In genomic region chr11:11577246-11577855, GRCh38 we compare ENCODE assay signal across 14 cellular contexts. TPM values are rescaled to one million over a fixed set of nuclear protein-coding genes. Genes with fewer than 3 reads are reported as not detected.
DNase-seq lines count a peak whose midpoint lies in the region; ATAC-seq, FAIRE-seq and TF ChIP-seq lines count a peak whose summit lies in the region.
"Had no signal": no experiment of that assay in that cellular context is flagged by ENCODE, and none has a peak within 500 bp of the region (broad histone marks: within the 10 kb centered on the region; RNA-seq: fewer than 3 reads in every experiment).

No MANE protein-coding gene starts in this region.

- H3K9me3 Mint-ChIP-seq in MCF 10A (ENCODE audit: unreplicated experiment) (no peaks in the 10 kb centered on the region), astrocyte (ENCODE audit: unreplicated experiment) (peaks cover 4% of the 10 kb centered on the region)
- H3K9me3 Mint-ChIP-seq: activated T-cell treated with anti-CD3 and anti-CD28 coated beads, Interleukin-2, amount 50 U/mL, for 72 hours had no signal

- H3K4me1 ChIP-seq in breast epithelium (no peaks in the 10 kb centered on the region), astrocyte (ENCODE audit: insufficient read depth, low read length) (peaks cover 4% of the 10 kb centered on the region), upper lobe of left lung (peaks cover 45 to 59% (median 55%) of the 10 kb centered on the region in 4 donors)

- H3K27ac ChIP-seq in breast epithelium (no peak overlapping the region), astrocyte (ENCODE audit: low read depth, low read length) (no peak overlapping the region), upper lobe of left lung (peak overlapping the region; percentile 32 to 61 (median 41))
- H3K27ac ChIP-seq: VCaP had no signal

- H3K4me3 ChIP-seq in breast epithelium (no peak overlapping the region), astrocyte (ENCODE audit: insufficient read depth, low read depth, low read length) (no peak overlapping the region), upper lobe of left lung (no peak overlapping the region)

- H3K9ac ChIP-seq in astrocyte (ENCODE audit: low read length): no peak overlapping the region

- peak overlapping the region; percentile 38 for H2AFZ ChIP-seq in astrocyte (ENCODE audit: low read depth, low read length)

- DNase-seq in MCF 10A (ENCODE audit: unreplicated experiment) (peak; percentile 53), breast epithelium (ENCODE audit: low spot score in 2 of 2) (no peak), astrocyte (ENCODE audit: low read depth) (peak; percentile 29), left ventricle myocardium superior (no peak), upper lobe of left lung (peak in 1 of 2 donors; percentile 9), NCI-H2029 (lab: John Stamatoyannopoulos, UW) (no peak), NCI-H446 (lab: John Stamatoyannopoulos, UW) (no peak)
- DNase-seq: activated T-cell treated with anti-CD3 and anti-CD28 coated beads, Interleukin-2, amount 50 U/mL, for 72 hours; DND-41; foreskin fibroblast; NCI-H2227 treated with DMSO at 0.1 percent for 48 hours; SHP77 had no signal

- H3K27me3 ChIP-seq in breast epithelium (no peaks in the 10 kb centered on the region), astrocyte (ENCODE audit: insufficient read depth, low read length) (peaks cover 8% of the 10 kb centered on the region), upper lobe of left lung (no peaks in the 10 kb centered on the region)

- H3K36me3 ChIP-seq in breast epithelium (no peaks in the 10 kb centered on the region), astrocyte (ENCODE audit: insufficient read depth, low read length) (no peaks in the 10 kb centered on the region), upper lobe of left lung (no peaks in the 10 kb centered on the region)

- H4K20me1 ChIP-seq in astrocyte (ENCODE audit: insufficient read depth, low read length): no peaks in the 10 kb centered on the region

- POLR2A ChIA-PET in MCF 10A (lab: Yijun Ruan, JAX): interaction anchor here (0.6 to 2.7 kb wide), 5 partner anchors 9 to 1768 kb away, joined by 3 to 8 read pairs (median 3); no protein-coding TSS in a partner anchor

- intact Hi-C loops in MCF 10A (cut with micrococcal nuclease): no loop called here
- intact Hi-C loops in breast epithelium (cut with DNase I; ENCODE audit: low total_unique reads): no loop called here
- intact Hi-C loops in left ventricle myocardium superior (cut with micrococcal nuclease): no loop called here

- H3K4me2 ChIP-seq in astrocyte (ENCODE audit: low read length): no peak overlapping the region

- H3K27ac Mint-ChIP-seq in MCF 10A (ENCODE audit: low read depth, unreplicated experiment) (peak overlapping the region; percentile 3), astrocyte (ENCODE audit: unreplicated experiment) (no peak overlapping the region)
- H3K27ac Mint-ChIP-seq: activated T-cell treated with anti-CD3 and anti-CD28 coated beads, Interleukin-2, amount 50 U/mL, for 72 hours had no signal

- H3K4me3 Mint-ChIP-seq in MCF 10A (ENCODE audit: unreplicated experiment) (no peak overlapping the region), astrocyte (ENCODE audit: unreplicated experiment) (no peak overlapping the region)
- H3K4me3 Mint-ChIP-seq: activated T-cell treated with anti-CD3 and anti-CD28 coated beads, Interleukin-2, amount 50 U/mL, for 72 hours had no signal

- FAIRE-seq in astrocyte (lab: Jason Lieb, UNC): no peak

- CTCF ChIA-PET in MCF 10A (lab: Yijun Ruan, JAX): interaction anchor here (1.1 kb wide), 1 partner anchor 44 kb away, joined by 3 read pairs; the partner anchor contains the start of gene GALNT18

- TF ChIP-seq CTCF in MCF 10A (IDR thresholded peaks at IDR 0.05; ENCODE audit: unreplicated experiment) (no peak), breast epithelium (IDR thresholded peaks at IDR 0.05) (no peak), astrocyte (IDR thresholded peaks at IDR 0.05; ENCODE audit: insufficient read depth, low read depth, low read length) (no peak), upper lobe of left lung (IDR thresholded peaks at IDR 0.05) (no peak)

- no peaks in the 10 kb centered on the region for H3K79me2 ChIP-seq in astrocyte (ENCODE audit: insufficient read depth, low read length)

- BruUV-seq in MCF 10A (replicated peaks; lab: Mats Ljungman, UMichigan): no TSS peak

- H3K36me3 Mint-ChIP-seq in MCF 10A (ENCODE audit: insufficient read depth, unreplicated experiment) (no peaks in the 10 kb centered on the region), astrocyte (ENCODE audit: low read depth, unreplicated experiment) (peaks cover 2% of the 10 kb centered on the region)

- ATAC-seq in left ventricle myocardium superior (peak; percentile 13), upper lobe of left lung (ENCODE audit: low FRiP score in 2 of 2) (no peak), GM19328 (IDR thresholded peaks at IDR 0.05; ENCODE audit: unreplicated experiment) (no peak)

- no peak for TF ChIP-seq EP300 in upper lobe of left lung (IDR thresholded peaks at IDR 0.05)

- H3K27me3 Mint-ChIP-seq in MCF 10A (ENCODE audit: insufficient read depth, unreplicated experiment) (no peaks in the 10 kb centered on the region), astrocyte (ENCODE audit: low read depth, unreplicated experiment) (peaks cover 12% of the 10 kb centered on the region)

- no peak for TF ChIP-seq POLR2A in breast epithelium (IDR thresholded peaks at IDR 0.05)
- no peak for TF ChIP-seq POLR2A in upper lobe of left lung (IDR thresholded peaks at IDR 0.05)

- 52 to 64% methylated on average over 8 of the region's 8 CpGs for WGBS in upper lobe of left lung, 2 donors

- peaks cover 28% of the 10 kb centered on the region for H3K4me1 Mint-ChIP-seq in MCF 10A (ENCODE audit: insufficient read depth, unreplicated experiment)
- peaks cover 21% of the 10 kb centered on the region for H3K4me1 Mint-ChIP-seq in astrocyte (ENCODE audit: low read depth, unreplicated experiment)

- no peaks in the 10 kb centered on the region for H3K9me3 ChIP-seq in breast epithelium
- no peaks in the 10 kb centered on the region for H3K9me3 ChIP-seq in astrocyte (ENCODE audit: insufficient read depth, low read depth, low read length)
- no peaks in the 10 kb centered on the region for H3K9me3 ChIP-seq in upper lobe of left lung

RNA-seq across cellular contexts. Expression of gene GALNT18, which starts 44.5 kb away (rescaled TPM):
- total RNA-seq in MCF 10A (2022) (9.0 and 14.1 TPM in 2 replicates), breast epithelium (10 to 100 TPM; 14.7 to 25.9 (median 16.4) TPM), astrocyte (6.5 and 7.0 TPM in 2 replicates), left ventricle myocardium superior (25.3 TPM), upper lobe of left lung (100 to 1,000 TPM in 1 of 6 donors, 10 to 100 TPM in 5; 48.2 to 115 (median 61.8) TPM)

Comparison
In these comparisons a context has a peak if more than half of its experiments do, and no peak if none do; other contexts are left out.
1. DNase-seq: peak in MCF 10A (single experiment) and astrocyte (single experiment); none in breast epithelium (0 of 2), left ventricle myocardium superior (single experiment), NCI-H2029 (single experiment) and NCI-H446 (0 of 2).
2. H3K27ac ChIP-seq: peak in upper lobe of left lung (4 of 4); none in breast epithelium (0 of 2) and astrocyte (single experiment).